1 cellular context compared by ENCODE assay signal in the genomic region with DNA sequence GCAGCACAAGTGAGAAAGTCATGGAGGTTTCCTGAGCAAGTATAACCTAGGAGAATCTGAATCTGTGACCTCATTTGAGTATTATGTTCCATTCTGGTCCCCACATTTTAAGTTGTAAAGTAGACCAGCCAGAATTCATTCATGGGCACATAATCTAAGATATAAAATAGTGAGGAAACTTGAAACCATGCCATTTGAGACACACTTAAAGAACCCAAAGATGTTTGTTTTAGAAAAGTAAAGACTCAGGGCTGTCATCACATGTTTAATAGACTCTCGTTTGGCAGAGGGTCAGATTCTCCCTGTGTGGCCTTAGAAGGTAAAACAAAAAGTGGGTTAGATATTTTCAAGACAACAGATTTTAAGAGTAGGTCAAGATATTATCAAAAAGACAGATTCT.
A peak's percentile ranks its signal among the peaks of the same experiment; 100 is the strongest.
TF ChIP-seq lines count a peak whose summit lies in the region.

No MANE protein-coding gene starts in this region.

TF ChIP-seq in HEK293, 187 proteins besides CTCF, POLR2A, EP300 and RAD21 (continued from another document and continues in another):
- TF ChIP-seq, protein P1, sequence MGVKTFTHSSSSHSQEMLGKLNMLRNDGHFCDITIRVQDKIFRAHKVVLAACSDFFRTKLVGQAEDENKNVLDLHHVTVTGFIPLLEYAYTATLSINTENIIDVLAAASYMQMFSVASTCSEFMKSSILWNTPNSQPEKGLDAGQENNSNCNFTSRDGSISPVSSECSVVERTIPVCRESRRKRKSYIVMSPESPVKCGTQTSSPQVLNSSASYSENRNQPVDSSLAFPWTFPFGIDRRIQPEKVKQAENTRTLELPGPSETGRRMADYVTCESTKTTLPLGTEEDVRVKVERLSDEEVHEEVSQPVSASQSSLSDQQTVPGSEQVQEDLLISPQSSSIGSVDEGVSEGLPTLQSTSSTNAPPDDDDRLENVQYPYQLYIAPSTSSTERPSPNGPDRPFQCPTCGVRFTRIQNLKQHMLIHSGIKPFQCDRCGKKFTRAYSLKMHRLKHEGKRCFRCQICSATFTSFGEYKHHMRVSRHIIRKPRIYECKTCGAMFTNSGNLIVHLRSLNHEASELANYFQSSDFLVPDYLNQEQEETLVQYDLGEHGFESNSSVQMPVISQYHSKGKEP (tag by site-specific recombination; IDR thresholded peaks at IDR 0.05): peak; percentile 78
- no peak for TF ChIP-seq ZNF596 (tag by site-specific recombination; IDR thresholded peaks at IDR 0.05)
- TF ChIP-seq BCL11A (tag by site-specific recombination; IDR thresholded peaks at IDR 0.05; ENCODE audit: low read depth): 0 out of 2 replicates have a peak, but pooled peaks have one; percentile 70
- no peak for TF ChIP-seq ZNF600 (tag by site-specific recombination; IDR thresholded peaks at IDR 0.05)
- 0 out of 2 replicates have a peak, but pooled peaks have one; percentile 58 for TF ChIP-seq ZNF501 (tag by site-specific recombination; IDR thresholded peaks at IDR 0.05)
- TF ChIP-seq, protein P2, sequence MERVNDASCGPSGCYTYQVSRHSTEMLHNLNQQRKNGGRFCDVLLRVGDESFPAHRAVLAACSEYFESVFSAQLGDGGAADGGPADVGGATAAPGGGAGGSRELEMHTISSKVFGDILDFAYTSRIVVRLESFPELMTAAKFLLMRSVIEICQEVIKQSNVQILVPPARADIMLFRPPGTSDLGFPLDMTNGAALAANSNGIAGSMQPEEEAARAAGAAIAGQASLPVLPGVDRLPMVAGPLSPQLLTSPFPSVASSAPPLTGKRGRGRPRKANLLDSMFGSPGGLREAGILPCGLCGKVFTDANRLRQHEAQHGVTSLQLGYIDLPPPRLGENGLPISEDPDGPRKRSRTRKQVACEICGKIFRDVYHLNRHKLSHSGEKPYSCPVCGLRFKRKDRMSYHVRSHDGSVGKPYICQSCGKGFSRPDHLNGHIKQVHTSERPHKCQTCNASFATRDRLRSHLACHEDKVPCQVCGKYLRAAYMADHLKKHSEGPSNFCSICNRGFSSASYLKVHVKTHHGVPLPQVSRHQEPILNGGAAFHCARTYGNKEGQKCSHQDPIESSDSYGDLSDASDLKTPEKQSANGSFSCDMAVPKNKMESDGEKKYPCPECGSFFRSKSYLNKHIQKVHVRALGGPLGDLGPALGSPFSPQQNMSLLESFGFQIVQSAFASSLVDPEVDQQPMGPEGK (tag by site-specific recombination; IDR thresholded peaks at IDR 0.05): peak; percentile 44; the same call in 1 of the 2 replicates
- TF ChIP-seq ZNF791 (tag by site-specific recombination; IDR thresholded peaks at IDR 0.05): no peak
- 0 out of 2 replicates have a peak, but pooled peaks have one; percentile 26 for TF ChIP-seq ZNF391 (tag by site-specific recombination; IDR thresholded peaks at IDR 0.05; ENCODE audit: borderline replicate concordance, low read depth)
- TF ChIP-seq, protein P3, sequence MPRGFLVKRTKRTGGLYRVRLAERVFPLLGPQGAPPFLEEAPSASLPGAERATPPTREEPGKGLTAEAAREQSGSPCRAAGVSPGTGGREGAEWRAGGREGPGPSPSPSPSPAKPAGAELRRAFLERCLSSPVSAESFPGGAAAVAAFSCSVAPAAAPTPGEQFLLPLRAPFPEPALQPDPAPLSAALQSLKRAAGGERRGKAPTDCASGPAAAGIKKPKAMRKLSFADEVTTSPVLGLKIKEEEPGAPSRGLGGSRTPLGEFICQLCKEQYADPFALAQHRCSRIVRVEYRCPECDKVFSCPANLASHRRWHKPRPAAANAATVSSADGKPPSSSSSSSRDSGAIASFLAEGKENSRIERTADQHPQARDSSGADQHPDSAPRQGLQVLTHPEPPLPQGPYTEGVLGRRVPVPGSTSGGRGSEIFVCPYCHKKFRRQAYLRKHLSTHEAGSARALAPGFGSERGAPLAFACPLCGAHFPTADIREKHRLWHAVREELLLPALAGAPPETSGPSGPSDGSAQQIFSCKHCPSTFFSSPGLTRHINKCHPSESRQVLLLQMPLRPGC (tag by site-specific recombination; IDR thresholded peaks at IDR 0.05): 0 out of 2 replicates have a peak, but pooled peaks have one; percentile 40
- TF ChIP-seq ZIC2 (tag by site-specific recombination; IDR thresholded peaks at IDR 0.05): no peak
- TF ChIP-seq ZEB2 (tag by site-specific recombination; IDR thresholded peaks at IDR 0.05): 0 out of 2 replicates have a peak, but pooled peaks have one; percentile 35
- TF ChIP-seq ZBTB7A (tag by site-specific recombination; IDR thresholded peaks at IDR 0.05; ENCODE audit: low read depth): no peak
- TF ChIP-seq ZNF521 (tag by site-specific recombination; IDR thresholded peaks at IDR 0.05): no peak
- TF ChIP-seq, protein P4, sequence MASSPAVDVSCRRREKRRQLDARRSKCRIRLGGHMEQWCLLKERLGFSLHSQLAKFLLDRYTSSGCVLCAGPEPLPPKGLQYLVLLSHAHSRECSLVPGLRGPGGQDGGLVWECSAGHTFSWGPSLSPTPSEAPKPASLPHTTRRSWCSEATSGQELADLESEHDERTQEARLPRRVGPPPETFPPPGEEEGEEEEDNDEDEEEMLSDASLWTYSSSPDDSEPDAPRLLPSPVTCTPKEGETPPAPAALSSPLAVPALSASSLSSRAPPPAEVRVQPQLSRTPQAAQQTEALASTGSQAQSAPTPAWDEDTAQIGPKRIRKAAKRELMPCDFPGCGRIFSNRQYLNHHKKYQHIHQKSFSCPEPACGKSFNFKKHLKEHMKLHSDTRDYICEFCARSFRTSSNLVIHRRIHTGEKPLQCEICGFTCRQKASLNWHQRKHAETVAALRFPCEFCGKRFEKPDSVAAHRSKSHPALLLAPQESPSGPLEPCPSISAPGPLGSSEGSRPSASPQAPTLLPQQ (tag by site-specific recombination; IDR thresholded peaks at IDR 0.05): peak; percentile 70
- peak; percentile 82 for TF ChIP-seq ZSCAN30 (tag by site-specific recombination; IDR thresholded peaks at IDR 0.05)
- peak; percentile 94 for TF ChIP-seq GLIS1 (tag by site-specific recombination; IDR thresholded peaks at IDR 0.05)
- TF ChIP-seq, protein P5, sequence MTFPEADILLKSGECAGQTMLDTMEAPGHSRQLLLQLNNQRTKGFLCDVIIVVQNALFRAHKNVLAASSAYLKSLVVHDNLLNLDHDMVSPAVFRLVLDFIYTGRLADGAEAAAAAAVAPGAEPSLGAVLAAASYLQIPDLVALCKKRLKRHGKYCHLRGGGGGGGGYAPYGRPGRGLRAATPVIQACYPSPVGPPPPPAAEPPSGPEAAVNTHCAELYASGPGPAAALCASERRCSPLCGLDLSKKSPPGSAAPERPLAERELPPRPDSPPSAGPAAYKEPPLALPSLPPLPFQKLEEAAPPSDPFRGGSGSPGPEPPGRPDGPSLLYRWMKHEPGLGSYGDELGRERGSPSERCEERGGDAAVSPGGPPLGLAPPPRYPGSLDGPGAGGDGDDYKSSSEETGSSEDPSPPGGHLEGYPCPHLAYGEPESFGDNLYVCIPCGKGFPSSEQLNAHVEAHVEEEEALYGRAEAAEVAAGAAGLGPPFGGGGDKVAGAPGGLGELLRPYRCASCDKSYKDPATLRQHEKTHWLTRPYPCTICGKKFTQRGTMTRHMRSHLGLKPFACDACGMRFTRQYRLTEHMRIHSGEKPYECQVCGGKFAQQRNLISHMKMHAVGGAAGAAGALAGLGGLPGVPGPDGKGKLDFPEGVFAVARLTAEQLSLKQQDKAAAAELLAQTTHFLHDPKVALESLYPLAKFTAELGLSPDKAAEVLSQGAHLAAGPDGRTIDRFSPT (tag by site-specific recombination; IDR thresholded peaks at IDR 0.05): no peak
- TF ChIP-seq, protein P6, sequence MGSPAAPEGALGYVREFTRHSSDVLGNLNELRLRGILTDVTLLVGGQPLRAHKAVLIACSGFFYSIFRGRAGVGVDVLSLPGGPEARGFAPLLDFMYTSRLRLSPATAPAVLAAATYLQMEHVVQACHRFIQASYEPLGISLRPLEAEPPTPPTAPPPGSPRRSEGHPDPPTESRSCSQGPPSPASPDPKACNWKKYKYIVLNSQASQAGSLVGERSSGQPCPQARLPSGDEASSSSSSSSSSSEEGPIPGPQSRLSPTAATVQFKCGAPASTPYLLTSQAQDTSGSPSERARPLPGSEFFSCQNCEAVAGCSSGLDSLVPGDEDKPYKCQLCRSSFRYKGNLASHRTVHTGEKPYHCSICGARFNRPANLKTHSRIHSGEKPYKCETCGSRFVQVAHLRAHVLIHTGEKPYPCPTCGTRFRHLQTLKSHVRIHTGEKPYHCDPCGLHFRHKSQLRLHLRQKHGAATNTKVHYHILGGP (tag by site-specific recombination; IDR thresholded peaks at IDR 0.05): no peak
- TF ChIP-seq ZNF843 (tag by site-specific recombination; IDR thresholded peaks at IDR 0.05): peak; percentile 94
- TF ChIP-seq ZNF529 (tag by site-specific recombination; IDR thresholded peaks at IDR 0.05; ENCODE audit: insufficient replicate concordance): no peak
- TF ChIP-seq ZNF629 (tag by site-specific recombination; IDR thresholded peaks at IDR 0.05): peak; percentile 48; the same call in 1 of the 2 replicates
- TF ChIP-seq ZNF366 (tag by site-specific recombination; conservative IDR thresholded peaks at IDR 0.05): peak; percentile 68
- no peak for TF ChIP-seq ZNF335 (tag by site-specific recombination; conservative IDR thresholded peaks at IDR 0.05)
- peak; percentile 78 for TF ChIP-seq SP7 (tag by site-specific recombination; IDR thresholded peaks at IDR 0.05)
- TF ChIP-seq OVOL3 (tag by site-specific recombination; IDR thresholded peaks at IDR 0.05): peak; percentile 73; the same call in 1 of the 2 replicates
- TF ChIP-seq ZNF544 (tag by site-specific recombination; IDR thresholded peaks at IDR 0.05): no peak
- no peak for TF ChIP-seq ZNF341 (tag by site-specific recombination; IDR thresholded peaks at IDR 0.05; ENCODE audit: low read depth)
- TF ChIP-seq ZNF354C (tag by site-specific recombination; IDR thresholded peaks at IDR 0.05; ENCODE audit: borderline replicate concordance, low read depth): no peak
- TF ChIP-seq SP2 (tag by site-specific recombination; IDR thresholded peaks at IDR 0.05): no peak
- TF ChIP-seq ZBTB20 (tag by site-specific recombination; IDR thresholded peaks at IDR 0.05): 0 out of 2 replicates have a peak, but pooled peaks have one; percentile 16
- TF ChIP-seq ZNF223 (tag by site-specific recombination; IDR thresholded peaks at IDR 0.05): no peak
- TF ChIP-seq ZNF610 (tag by site-specific recombination; IDR thresholded peaks at IDR 0.05; ENCODE audit: borderline replicate concordance): peak; percentile 37; the same call in 1 of the 2 replicates
- TF ChIP-seq, protein P7, sequence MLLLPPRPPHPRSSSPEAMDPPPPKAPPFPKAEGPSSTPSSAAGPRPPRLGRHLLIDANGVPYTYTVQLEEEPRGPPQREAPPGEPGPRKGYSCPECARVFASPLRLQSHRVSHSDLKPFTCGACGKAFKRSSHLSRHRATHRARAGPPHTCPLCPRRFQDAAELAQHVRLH (tag by site-specific recombination; IDR thresholded peaks at IDR 0.05): peak; percentile 81
- TF ChIP-seq ZNF404 (tag by site-specific recombination; IDR thresholded peaks at IDR 0.05): no peak
- TF ChIP-seq ZBTB48 (tag by site-specific recombination; IDR thresholded peaks at IDR 0.05): no peak
- TF ChIP-seq, protein P8, sequence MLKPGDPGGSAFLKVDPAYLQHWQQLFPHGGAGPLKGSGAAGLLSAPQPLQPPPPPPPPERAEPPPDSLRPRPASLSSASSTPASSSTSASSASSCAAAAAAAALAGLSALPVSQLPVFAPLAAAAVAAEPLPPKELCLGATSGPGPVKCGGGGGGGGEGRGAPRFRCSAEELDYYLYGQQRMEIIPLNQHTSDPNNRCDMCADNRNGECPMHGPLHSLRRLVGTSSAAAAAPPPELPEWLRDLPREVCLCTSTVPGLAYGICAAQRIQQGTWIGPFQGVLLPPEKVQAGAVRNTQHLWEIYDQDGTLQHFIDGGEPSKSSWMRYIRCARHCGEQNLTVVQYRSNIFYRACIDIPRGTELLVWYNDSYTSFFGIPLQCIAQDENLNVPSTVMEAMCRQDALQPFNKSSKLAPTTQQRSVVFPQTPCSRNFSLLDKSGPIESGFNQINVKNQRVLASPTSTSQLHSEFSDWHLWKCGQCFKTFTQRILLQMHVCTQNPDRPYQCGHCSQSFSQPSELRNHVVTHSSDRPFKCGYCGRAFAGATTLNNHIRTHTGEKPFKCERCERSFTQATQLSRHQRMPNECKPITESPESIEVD (tag by site-specific recombination; IDR thresholded peaks at IDR 0.05): peak; percentile 99
- TF ChIP-seq HOXA7 (CRISPR knock-in tag; IDR thresholded peaks at IDR 0.05; ENCODE audit: borderline replicate concordance): no peak
- TF ChIP-seq, protein P9, sequence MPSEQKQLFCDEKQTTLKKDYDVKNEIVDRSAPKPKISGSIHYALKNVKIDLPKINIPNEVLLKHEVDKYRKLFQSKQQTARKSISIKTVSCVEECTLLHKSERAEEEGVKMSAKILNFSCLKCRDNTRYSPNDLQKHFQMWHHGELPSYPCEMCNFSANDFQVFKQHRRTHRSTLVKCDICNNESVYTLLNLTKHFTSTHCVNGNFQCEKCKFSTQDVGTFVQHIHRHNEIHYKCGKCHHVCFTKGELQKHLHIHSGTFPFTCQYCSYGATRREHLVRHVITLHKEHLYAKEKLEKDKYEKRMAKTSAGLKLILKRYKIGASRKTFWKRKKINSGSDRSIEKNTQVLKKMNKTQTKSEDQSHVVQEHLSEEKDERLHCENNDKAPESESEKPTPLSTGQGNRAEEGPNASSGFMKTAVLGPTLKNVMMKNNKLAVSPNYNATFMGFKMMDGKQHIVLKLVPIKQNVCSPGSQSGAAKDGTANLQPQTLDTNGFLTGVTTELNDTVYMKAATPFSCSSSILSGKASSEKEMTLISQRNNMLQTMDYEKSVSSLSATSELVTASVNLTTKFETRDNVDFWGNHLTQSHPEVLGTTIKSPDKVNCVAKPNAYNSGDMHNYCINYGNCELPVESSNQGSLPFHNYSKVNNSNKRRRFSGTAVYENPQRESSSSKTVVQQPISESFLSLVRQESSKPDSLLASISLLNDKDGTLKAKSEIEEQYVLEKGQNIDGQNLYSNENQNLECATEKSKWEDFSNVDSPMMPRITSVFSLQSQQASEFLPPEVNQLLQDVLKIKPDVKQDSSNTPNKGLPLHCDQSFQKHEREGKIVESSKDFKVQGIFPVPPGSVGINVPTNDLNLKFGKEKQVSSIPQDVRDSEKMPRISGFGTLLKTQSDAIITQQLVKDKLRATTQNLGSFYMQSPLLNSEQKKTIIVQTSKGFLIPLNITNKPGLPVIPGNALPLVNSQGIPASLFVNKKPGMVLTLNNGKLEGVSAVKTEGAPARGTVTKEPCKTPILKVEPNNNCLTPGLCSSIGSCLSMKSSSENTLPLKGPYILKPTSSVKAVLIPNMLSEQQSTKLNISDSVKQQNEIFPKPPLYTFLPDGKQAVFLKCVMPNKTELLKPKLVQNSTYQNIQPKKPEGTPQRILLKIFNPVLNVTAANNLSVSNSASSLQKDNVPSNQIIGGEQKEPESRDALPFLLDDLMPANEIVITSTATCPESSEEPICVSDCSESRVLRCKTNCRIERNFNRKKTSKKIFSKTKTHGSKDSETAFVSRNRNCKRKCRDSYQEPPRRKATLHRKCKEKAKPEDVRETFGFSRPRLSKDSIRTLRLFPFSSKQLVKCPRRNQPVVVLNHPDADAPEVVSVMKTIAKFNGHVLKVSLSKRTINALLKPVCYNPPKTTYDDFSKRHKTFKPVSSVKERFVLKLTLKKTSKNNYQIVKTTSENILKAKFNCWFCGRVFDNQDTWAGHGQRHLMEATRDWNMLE (tag by site-specific recombination; conservative IDR thresholded peaks at IDR 0.05; ENCODE audit: low read depth): no peak
- peak; percentile 78; the same call in 1 of the 2 replicates for TF ChIP-seq ZXDB (tag by site-specific recombination; IDR thresholded peaks at IDR 0.05)
